Comparison of ENCODE assay signal across 11 cellular contexts in the genomic region with DNA sequence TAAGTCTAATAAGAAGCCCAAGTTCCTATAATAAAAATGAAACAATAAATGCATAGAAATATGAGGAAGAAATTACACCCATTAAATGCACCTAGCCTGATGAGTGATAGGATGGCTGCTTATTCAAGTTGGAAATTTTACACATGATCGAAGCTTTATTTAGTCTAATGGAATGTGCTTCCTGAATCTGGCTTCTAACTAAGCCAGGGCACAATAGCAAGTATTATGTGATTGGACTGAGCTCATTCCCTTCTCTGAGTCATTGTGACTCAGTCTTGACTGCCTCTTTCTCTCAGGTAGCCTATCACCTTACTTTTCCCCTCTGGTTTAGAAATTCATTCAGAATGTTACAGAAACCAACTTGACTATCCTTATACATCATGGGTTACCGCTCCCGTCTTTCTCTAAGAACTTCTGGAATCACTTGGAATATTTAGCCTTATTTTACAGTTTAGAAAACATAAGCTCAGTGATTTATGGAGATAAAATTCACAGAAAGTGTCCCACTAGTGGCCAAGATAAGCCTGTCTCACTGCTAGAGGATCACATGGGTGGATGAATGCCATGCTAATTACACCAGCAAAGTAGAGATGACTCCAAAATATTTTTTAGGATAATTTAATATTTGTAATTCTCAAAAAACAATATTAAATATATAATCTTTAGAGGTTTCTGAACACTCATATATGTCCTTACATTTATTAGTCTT.
DNase-seq lines count a peak whose midpoint lies in the region; ATAC-seq and TF ChIP-seq lines count a peak whose summit lies in the region.
"Had no signal": no experiment of that assay in that cellular context is flagged by ENCODE, and none has a peak within 500 bp of the region (broad histone marks: within the 10 kb centered on the region; RNA-seq: fewer than 3 reads in every experiment).

No MANE protein-coding gene starts in this region.

- H3K4me3 ChIP-seq in LNCaP clone FGC (ENCODE audit: low read depth, low read length) (no peak overlapping the region), cardiac fibroblast (replicated peaks in 1 of 2; ENCODE audit: low read depth in 2 of 2, low read length in 2 of 2) (no peak overlapping the region)

- DNase-seq in LNCaP clone FGC (ENCODE audit: low read depth) (peak; percentile 73), cardiac fibroblast (ENCODE audit: low read depth in 2 of 2) (peak; percentile 52 to 89), lung microvascular endothelial cell (ENCODE audit: low read depth in 2 of 2) (peak; percentile 87 to 92), NCI-H2171 (lab: John Stamatoyannopoulos, UW) (no peak), NCI-H1417 (lab: John Stamatoyannopoulos, UW) (no peak)
- DNase-seq: NCI-H2029; stimulated activated naive CD4-positive, alpha-beta T cell had no signal

- H3K27ac ChIP-seq in C4-2B: no peak overlapping the region

- ATAC-seq in HG03039 (IDR thresholded peaks at IDR 0.05; ENCODE audit: unreplicated experiment) (no peak), GM21528 (IDR thresholded peaks at IDR 0.05; ENCODE audit: low FRiP score, unreplicated experiment) (no peak)
- ATAC-seq: activated CD4-positive, CD25-positive, alpha-beta regulatory T cell treated with anti-CD3 and anti-CD28 coated beads, Interleukin-2, amount 50 U/mL, for 24 hours had no signal

- TF ChIP-seq CTCF in C4-2B (conservative IDR thresholded peaks at IDR 0.05) (peak; percentile 14; the same call in 1 of the 2 replicates), LNCaP clone FGC (IDR thresholded peaks at IDR 0.05; ENCODE audit: control insufficient read depth, extremely low read depth, insufficient read depth) (no peak), cardiac fibroblast (IDR thresholded peaks at IDR 0.05; ENCODE audit: low read depth, low read length) (no peak)

Comparison
In these comparisons a context has a peak if more than half of its experiments do, and no peak if none do; other contexts are left out.
1. DNase-seq: peak in LNCaP clone FGC (single experiment), cardiac fibroblast (2 of 2) and lung microvascular endothelial cell (2 of 2); none in NCI-H2171 (single experiment) and NCI-H1417 (0 of 3).